In the genomic region with DNA sequence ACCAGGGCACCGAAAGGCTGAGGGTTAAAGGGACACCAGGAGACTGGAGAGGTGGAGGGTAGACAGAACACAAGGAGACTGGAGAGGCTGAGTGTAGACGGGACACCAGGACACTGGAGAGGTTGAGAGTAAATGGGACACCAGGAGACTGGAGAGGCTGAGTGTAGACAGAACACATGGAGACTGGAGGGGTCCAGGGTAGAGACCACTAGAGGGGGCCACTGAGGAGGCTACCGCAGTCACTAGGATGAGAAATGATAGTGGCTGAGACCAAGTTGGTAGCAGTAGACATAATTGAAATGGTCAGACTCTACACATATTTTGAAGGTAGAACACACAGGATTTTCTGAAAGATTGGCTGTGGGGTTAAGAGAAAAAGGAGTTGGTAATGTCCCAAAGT, we compare ENCODE assay signal across 17 cellular contexts.
"Had no signal": no experiment of that assay in that cellular context is flagged by ENCODE, and none has a peak within 500 bp of the region (broad histone marks: within the 10 kb centered on the region; RNA-seq: fewer than 3 reads in every experiment).

No MANE protein-coding gene starts in this region.

- H3K4me1 ChIP-seq: ascending aorta, breast epithelium, transverse colon had no signal

- H3K27me3 ChIP-seq: ascending aorta, breast epithelium, transverse colon had no signal

- H3K9me3 ChIP-seq: ascending aorta, breast epithelium, transverse colon had no signal

- H3K4me3 ChIP-seq: ascending aorta, breast epithelium, transverse colon had no signal

- H3K4me3 Mint-ChIP-seq: natural killer cell had no signal

- H3K27ac Mint-ChIP-seq: natural killer cell had no signal

- ATAC-seq: left ventricle myocardium superior, natural killer cell had no signal

- H3K4me1 Mint-ChIP-seq: natural killer cell had no signal

- H3K36me3 ChIP-seq: ascending aorta, breast epithelium, transverse colon had no signal

- H3K27ac ChIP-seq: ascending aorta, breast epithelium, transverse colon had no signal

- DNase-seq: activated CD4-positive, alpha-beta T cell treated with anti-CD3 and anti-CD28 coated beads, Interleukin-2, amount 50 U/mL, for 1 hour; activated CD4-positive, CD25-positive, alpha-beta regulatory T cell; activated naive CD4-positive, alpha-beta T cell; activated T-cell treated with anti-CD3 and anti-CD28 coated beads for 4 hours; erythroblast; hippocampal formation; kidney glomerular epithelial cell; left ventricle myocardium superior; mesenchymal stem cell; natural killer cell; posterior cingulate gyrus; stimulated activated CD4-positive, alpha-beta T cell treated with anti-CD3 and anti-CD28 coated beads, Interleukin-4, amount 100 ng/mL, for 1 hour; stimulated activated naive CD4-positive, alpha-beta T cell; T-helper 2 cell; transverse colon had no signal

- H3K36me3 Mint-ChIP-seq: natural killer cell had no signal
